ENCODE assay signal across 7 cellular contexts in the genomic region with DNA sequence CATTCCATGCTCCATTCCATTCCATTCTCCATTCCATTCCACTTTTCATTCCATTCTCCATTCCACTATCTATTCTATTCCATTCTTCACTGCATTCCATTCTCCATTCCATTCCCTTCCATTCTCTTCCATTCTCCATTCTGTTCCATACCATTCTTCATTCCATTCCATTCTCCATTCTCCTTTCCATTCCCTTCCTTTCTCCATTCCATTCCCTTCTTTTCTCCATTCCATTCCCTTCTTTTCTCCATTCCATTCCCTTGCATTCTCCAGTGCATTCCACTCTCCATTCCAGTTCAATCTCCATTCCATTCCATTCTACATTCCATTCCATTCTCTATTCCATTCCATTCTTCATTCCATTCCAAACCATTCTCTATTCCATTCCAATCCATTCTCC.
"Had no signal": no experiment of that assay in that cellular context is flagged by ENCODE, and none has a peak within 500 bp of the region (broad histone marks: within the 10 kb centered on the region; RNA-seq: fewer than 3 reads in every experiment).

No MANE protein-coding gene starts in this region.

- H3K9me3 Mint-ChIP-seq: HFFc6, IgD-negative memory B cell had no signal

- H3K27ac ChIP-seq: HL-60 had no signal

- H3K27me3 Mint-ChIP-seq: IgD-negative memory B cell had no signal

- H3K4me1 Mint-ChIP-seq: GM23338, H9, IgD-negative memory B cell had no signal

- DNase-seq: H9, HCEC 1CT, HFFc6, KG1 had no signal

- H3K27ac Mint-ChIP-seq: GM23338, H9, HFFc6, IgD-negative memory B cell had no signal

- H3K4me2 ChIP-seq: GM23338 had no signal

- H2AFZ ChIP-seq: GM23338 had no signal

- ATAC-seq: GM23338 had no signal

- H3K4me3 Mint-ChIP-seq: GM23338, H9, HFFc6, IgD-negative memory B cell had no signal

- H3K4me3 ChIP-seq: GM23338 had no signal
